15 cellular contexts compared by ENCODE assay signal in the genomic region with DNA sequence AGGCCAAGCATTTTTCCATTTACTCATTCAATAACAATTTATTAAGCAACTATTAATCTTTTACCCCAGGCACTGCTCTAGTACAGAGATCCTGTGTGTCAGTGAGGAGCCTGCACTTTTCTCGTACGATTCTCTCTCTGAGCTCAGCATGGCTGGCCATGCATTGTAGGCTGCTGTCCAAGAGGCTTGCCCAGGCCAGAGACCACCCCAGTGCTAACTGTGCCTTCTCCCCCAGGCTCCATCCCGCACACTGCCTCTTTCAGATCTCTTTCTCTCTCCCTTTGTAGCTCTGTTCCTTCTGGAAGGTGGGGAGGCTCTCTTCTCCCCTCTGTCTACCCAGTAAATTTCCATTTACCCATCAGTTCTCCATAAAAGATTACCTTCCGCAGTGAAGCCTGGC.
"Had no signal": no experiment of that assay in that cellular context is flagged by ENCODE, and none has a peak within 500 bp of the region (broad histone marks: within the 10 kb centered on the region; RNA-seq: fewer than 3 reads in every experiment).

No MANE protein-coding gene starts in this region.

- H3K36me3 ChIP-seq: gastroesophageal sphincter, neutrophil, suprapubic skin had no signal

- H3K4me3 Mint-ChIP-seq: activated CD4-positive, alpha-beta memory T cell treated with anti-CD3 and anti-CD28 coated beads for 36 hours; type B pancreatic cell had no signal

- H3K27me3 ChIP-seq: neutrophil had no signal

- H3K36me3 Mint-ChIP-seq: activated CD4-positive, alpha-beta memory T cell treated with anti-CD3 and anti-CD28 coated beads for 36 hours; type B pancreatic cell had no signal

- H3K4me3 ChIP-seq: gastroesophageal sphincter, suprapubic skin had no signal

- H3K9me3 Mint-ChIP-seq: activated CD4-positive, alpha-beta memory T cell treated with anti-CD3 and anti-CD28 coated beads for 36 hours; activated T-cell treated with anti-CD3 and anti-CD28 coated beads, Interleukin-2, amount 50 U/mL, for 72 hours; type B pancreatic cell had no signal

- ATAC-seq: activated CD4-positive, CD25-positive, alpha-beta regulatory T cell treated with anti-CD3 and anti-CD28 coated beads, Interleukin-2, amount 50 U/mL, for 24 hours; activated T-cell treated with anti-CD3 and anti-CD28 coated beads, Interleukin-2, amount 50 U/mL, for 72 hours; gastroesophageal sphincter had no signal

- H3K27ac Mint-ChIP-seq: activated CD4-positive, alpha-beta memory T cell treated with anti-CD3 and anti-CD28 coated beads for 36 hours; type B pancreatic cell had no signal

- H3K9me3 ChIP-seq: gastroesophageal sphincter, neutrophil, suprapubic skin had no signal

- H3K27me3 Mint-ChIP-seq: activated CD4-positive, alpha-beta memory T cell treated with anti-CD3 and anti-CD28 coated beads for 36 hours had no signal

- H3K4me1 ChIP-seq: gastroesophageal sphincter had no signal

- DNase-seq: activated CD4-positive, alpha-beta memory T cell treated with anti-CD3 and anti-CD28 coated beads for 36 hours; activated CD8-positive, alpha-beta memory T cell treated with anti-CD3 and anti-CD28 coated beads, Interleukin-2, amount 50 U/mL, for 48 hours; activated gamma-delta T cell treated with Interleukin-2 at 50 U/mL for 16 hours; activated T-cell treated with anti-CD3 and anti-CD28 coated beads, Interleukin-2, amount 50 U/mL, for 72 hours; midbrain; posterior cingulate gyrus; stimulated activated CD4-positive, alpha-beta T cell treated with anti-CD3 and anti-CD28 coated beads, Interleukin-2, amount 100 ng/mL, for 48 hours; stimulated activated naive CD4-positive, alpha-beta T cell treated with Interleukin-2 at 50 U/mL for 16 hours; SW 1271; T-helper 9 cell had no signal

- H3K27ac ChIP-seq: gastroesophageal sphincter, neutrophil, suprapubic skin had no signal
